ENCODE assay signal across 8 cellular contexts in genomic region chr1:34928865-34929496, GRCh38. TPM values are rescaled to one million over a fixed set of nuclear protein-coding genes. Genes with fewer than 3 reads are reported as not detected.
DNase-seq lines count a peak whose midpoint lies in the region; ATAC-seq and TF ChIP-seq lines count a peak whose summit lies in the region.

No MANE protein-coding gene starts in this region.

- intact Hi-C loops in dorsolateral prefrontal cortex (cut with DNase I) (loop anchor here in 1 of 2 donors (5.0 kb wide), 1 partner anchor 62 kb away; no protein-coding TSS in a partner anchor), psoas muscle (cut with DNase I) (no loop called here)

- H3K4me3 ChIP-seq in GM12875 (ENCODE audit: low read depth, low read length), result peak overlapping the region; percentile 1
- H3K4me3 ChIP-seq in dorsolateral prefrontal cortex, result peak overlapping the region; percentile 11 to 78 (median 63)
- H3K4me3 ChIP-seq in psoas muscle, result peak overlapping the region; percentile 61

- no peaks in the 10 kb centered on the region for H3K36me3 ChIP-seq in psoas muscle (ENCODE audit: insufficient read depth in 1 of 2, low read depth in 1 of 2)

- 1 to 3% (median 1%) methylated on average over 29 to 57 of the region's 57 CpGs for WGBS in psoas muscle, 3 donors

- ATAC-seq in psoas muscle (no peak), HG02759 (IDR thresholded peaks at IDR 0.05; ENCODE audit: unreplicated experiment) (no peak)

- H3K27me3 ChIP-seq in dorsolateral prefrontal cortex (peaks cover 0 to 48% (median 13%) of the 10 kb centered on the region in 45 donors), psoas muscle (ENCODE audit: insufficient read depth in 3 of 3, low read length in 2 of 3) (peaks cover 0 to 59% (median 35%) of the 10 kb centered on the region in 3 donors)

- H3K27ac ChIP-seq in dorsolateral prefrontal cortex (peak overlapping the region in 42 of 59 donors; percentile 4 to 97 (median 79)), psoas muscle (no peak overlapping the region)

- H3K4me1 ChIP-seq in psoas muscle, result peaks cover 7% of the 10 kb centered on the region

- DNase-seq in NCI-H526 treated with DMSO at 0.1 percent for 48 hours (lab: John Stamatoyannopoulos, UW) (peak; percentile 21), dorsolateral prefrontal cortex (no peak), psoas muscle (no peak), germinal center (ENCODE audit: low spot score) (no peak), LoVo (ENCODE audit: low spot score) (no peak), DMS114 treated with DMSO at 0.1 percent for 48 hours (lab: John Stamatoyannopoulos, UW; ENCODE audit: unreplicated experiment) (no peak)

- no peak for TF ChIP-seq CTCF in GM12875 (IDR thresholded peaks at IDR 0.05; ENCODE audit: borderline replicate concordance, insufficient read depth, low read depth, low read length)
- TF ChIP-seq CTCF in dorsolateral prefrontal cortex (IDR thresholded peaks at IDR 0.05 in 54 of 56, conservative IDR thresholded peaks at IDR 0.05 in 2 of 56; ENCODE audit: low read depth in 1 of 56, partially characterized antibody in 56 of 56), result no peak
- no peak for TF ChIP-seq CTCF in psoas muscle (IDR thresholded peaks at IDR 0.05)

- H3K9me3 ChIP-seq in psoas muscle, result no peaks in the 10 kb centered on the region

RNA-seq across cellular contexts. Expression of gene DLGAP3, which starts 0.5 kb away (rescaled TPM):
- 100 to 1,000 TPM in 107 of 120 experiments, 10 to 100 TPM in 13; 30.3 to 213 (median 129) TPM for total RNA-seq in dorsolateral prefrontal cortex
- total RNA-seq in psoas muscle, result under 1 TPM in 3 of 4 donors, not detected in 1; 0.08 to 0.44 (median 0.17) TPM
- polyA plus RNA-seq in psoas muscle, result under 1 TPM; 0.01 to 0.08 (median 0.03) TPM

RNA-seq across cellular contexts. Expression of gene TMEM35B, which starts 56.2 kb away (rescaled TPM):
- total RNA-seq in dorsolateral prefrontal cortex (10 to 100 TPM in 3 of 120 experiments, 1 to 10 TPM in 116, under 1 TPM in 1; 0.79 to 14.2 (median 4.7) TPM), psoas muscle (1 to 10 TPM; 3.0 to 7.1 (median 4.3) TPM)
- 10 to 100 TPM in 1 of 3 donors, 1 to 10 TPM in 2; 5.7 to 13.2 (median 8.5) TPM for polyA plus RNA-seq in psoas muscle

Comparison
In these comparisons a context has a peak if more than half of its experiments do, and no peak if none do; other contexts are left out.
1. H3K4me3 ChIP-seq: peak in every context shown above with its lines; median percentile 63 in dorsolateral prefrontal cortex; 61 in psoas muscle; 1 in GM12875.
2. RNA of gene DLGAP3, which starts 0.5 kb away (total RNA-seq): 30.3 to 213 TPM in dorsolateral prefrontal cortex; 0.08 to 0.44 TPM in psoas muscle; every median in the first group is over 10 times any median in the second.